ENCODE assay signal across 28 cellular contexts in genomic region chr11:44948155-44948554, GRCh38. TPM values are rescaled to one million over a fixed set of nuclear protein-coding genes. Genes with fewer than 3 reads are reported as not detected.
DNase-seq lines count a peak whose midpoint lies in the region; ATAC-seq, FAIRE-seq and TF ChIP-seq lines count a peak whose summit lies in the region.
"Had no signal": no experiment of that assay in that cellular context is flagged by ENCODE, and none has a peak within 500 bp of the region (broad histone marks: within the 10 kb centered on the region; RNA-seq: fewer than 3 reads in every experiment).

No MANE protein-coding gene starts in this region.

- CTCF ChIA-PET in CD4-positive, alpha-beta memory T cell (lab: Charles Lee; ENCODE audit: partially characterized antibody), result interaction anchor here (0.8 to 5.5 kb wide), 7 partner anchors 11 to 155 kb away, joined by 3 to 80 read pairs (median 6); no protein-coding TSS in a partner anchor

- H3K9me3 ChIP-seq in CD4-positive, alpha-beta memory T cell (ENCODE audit: control insufficient read depth in 1 of 2, low read length in 2 of 2), result no peaks in the 10 kb centered on the region
- H3K9me3 ChIP-seq in T-helper 17 cell (ENCODE audit: control insufficient read depth, low read length, poor library complexity, severe bottlenecking), result no peaks in the 10 kb centered on the region
- H3K9me3 ChIP-seq in spleen, result no peaks in the 10 kb centered on the region
- no peaks in the 10 kb centered on the region for H3K9me3 ChIP-seq in pancreas
- H3K9me3 ChIP-seq: adrenal gland had no signal

- no peak overlapping the region for H3K27ac ChIP-seq in CD4-positive, alpha-beta memory T cell (ENCODE audit: low read depth, low read length)
- H3K27ac ChIP-seq in spleen, result peak overlapping the region in 7 of 8 donors; percentile 4 to 97 (median 92)
- no peak overlapping the region for H3K27ac ChIP-seq in pancreas
- H3K27ac ChIP-seq: brain microvascular endothelial cell had no signal

- no peak for TF ChIP-seq CTCF in spleen (IDR thresholded peaks at IDR 0.05 in 8 of 11, conservative IDR thresholded peaks at IDR 0.05 in 3 of 11)
- TF ChIP-seq CTCF in pancreas (IDR thresholded peaks at IDR 0.05), result no peak

- TF ChIP-seq POLR2A in spleen (IDR thresholded peaks at IDR 0.05), result no peak

- 76 to 99% (median 93%) methylated on average over 3 of the region's 3 CpGs for WGBS in spleen, 5 donors
- WGBS in pancreas, 2 donors, result 90 to 93% methylated on average over 3 of the region's 3 CpGs

- H3K4me3 Mint-ChIP-seq in CD4-positive, alpha-beta memory T cell, result peak overlapping the region in 6 of 8 donors; percentile 6 to 79 (median 40)
- H3K4me3 Mint-ChIP-seq in T-helper 17 cell, result no peak overlapping the region
- peak overlapping the region; percentile 20 to 92 (median 74) for H3K4me3 Mint-ChIP-seq in naive B cell
- H3K4me3 Mint-ChIP-seq: activated CD4-positive, alpha-beta memory T cell treated with anti-CD3 and anti-CD28 coated beads, Interleukin-2, amount 10 ng/mL, durations not matched to agents 7 days and 5 days had no signal

- H3K4me1 Mint-ChIP-seq in CD4-positive, alpha-beta memory T cell, result peaks cover 4 to 24% (median 11%) of the 10 kb centered on the region in 4 donors
- H3K4me1 Mint-ChIP-seq in T-helper 17 cell (peaks cover 8% of the 10 kb centered on the region), naive B cell (peaks cover 56 to 79% (median 76%) of the 10 kb centered on the region in 3 donors)

- no peaks in the 10 kb centered on the region for H3K27me3 Mint-ChIP-seq in CD4-positive, alpha-beta memory T cell
- H3K27me3 Mint-ChIP-seq in T-helper 17 cell (no peaks in the 10 kb centered on the region), naive B cell (no peaks in the 10 kb centered on the region)

- intact Hi-C loops in CD4-positive, alpha-beta memory T cell (cut with micrococcal nuclease), result no loop called here
- intact Hi-C loops in spleen (cut with DNase I; ENCODE audit: low total_unique reads) (no loop called here), pancreas (cut with DNase I) (no loop called here)

- peak overlapping the region in 3 of 7 donors; percentile 6 to 58 (median 31) for H3K27ac Mint-ChIP-seq in CD4-positive, alpha-beta memory T cell
- peak overlapping the region; percentile 67 for H3K27ac Mint-ChIP-seq in T-helper 17 cell
- peak overlapping the region in 5 of 6 donors; percentile 47 to 85 (median 80) for H3K27ac Mint-ChIP-seq in naive B cell
- H3K27ac Mint-ChIP-seq: activated CD4-positive, alpha-beta memory T cell treated with anti-CD3 and anti-CD28 coated beads, Interleukin-2, amount 10 ng/mL, durations not matched to agents 7 days and 5 days; progenitor cell of endocrine pancreas; WTC11 had no signal

- H3K27me3 ChIP-seq in CD4-positive, alpha-beta memory T cell (ENCODE audit: insufficient read depth, low read length), result no peaks in the 10 kb centered on the region
- H3K27me3 ChIP-seq in spleen (replicated peaks in 1 of 7) (peaks cover 0 to 16% (median 0%) of the 10 kb centered on the region in 7 donors), pancreas (no peaks in the 10 kb centered on the region)
- H3K27me3 ChIP-seq: adrenal gland, brain microvascular endothelial cell had no signal

- ATAC-seq in T-helper 17 cell, result no peak
- ATAC-seq in naive B cell (ENCODE audit: low read depth in 2 of 2), result no peak
- ATAC-seq in pancreas, result no peak
- no peak for ATAC-seq in GM21423 (IDR thresholded peaks at IDR 0.05; ENCODE audit: unreplicated experiment)
- ATAC-seq: naive thymus-derived CD4-positive, alpha-beta T cell; PC-3; WTC11 had no signal

- H3K36me3 ChIP-seq in CD4-positive, alpha-beta memory T cell (ENCODE audit: insufficient read depth, low read length), result no peaks in the 10 kb centered on the region
- H3K36me3 ChIP-seq in spleen, result peaks cover 0 to 25% (median 4%) of the 10 kb centered on the region in 6 donors
- no peaks in the 10 kb centered on the region for H3K36me3 ChIP-seq in pancreas
- H3K36me3 ChIP-seq: adrenal gland, brain microvascular endothelial cell had no signal

- no peak overlapping the region for H3K4me3 ChIP-seq in CD4-positive, alpha-beta memory T cell (ENCODE audit: low read length in 2 of 2)
- peak overlapping the region in 2 of 8 donors; percentile 21 to 92 for H3K4me3 ChIP-seq in spleen
- H3K4me3 ChIP-seq in pancreas, result no peak overlapping the region

- H3K9me3 Mint-ChIP-seq in CD4-positive, alpha-beta memory T cell, result no peaks in the 10 kb centered on the region
- no peaks in the 10 kb centered on the region for H3K9me3 Mint-ChIP-seq in naive B cell
- H3K9me3 Mint-ChIP-seq: activated CD4-positive, alpha-beta memory T cell treated with anti-CD3 and anti-CD28 coated beads, Interleukin-2, amount 10 ng/mL, durations not matched to agents 7 days and 5 days; naive thymus-derived CD4-positive, alpha-beta T cell; WTC11 had no signal

- no peak for FAIRE-seq in pancreas (lab: Jason Lieb, UNC)
- FAIRE-seq: GM12892 had no signal

- H3K36me3 Mint-ChIP-seq in CD4-positive, alpha-beta memory T cell, result no peaks in the 10 kb centered on the region
- H3K36me3 Mint-ChIP-seq in T-helper 17 cell (ENCODE audit: low read depth), result no peaks in the 10 kb centered on the region
- no peaks in the 10 kb centered on the region for H3K36me3 Mint-ChIP-seq in naive B cell
- H3K36me3 Mint-ChIP-seq: naive thymus-derived CD4-positive, alpha-beta T cell; WTC11 had no signal

- H3K4me1 ChIP-seq in CD4-positive, alpha-beta memory T cell (ENCODE audit: insufficient read depth, low read length), result peaks cover 9% of the 10 kb centered on the region
- H3K4me1 ChIP-seq in spleen, result peaks cover 44 to 99% (median 78%) of the 10 kb centered on the region in 6 donors
- H3K4me1 ChIP-seq in pancreas, result peaks cover 0 to 6% (median 0%) of the 10 kb centered on the region in 3 donors

- DNase-seq in CD4-positive, alpha-beta memory T cell, result no peak
- no peak for DNase-seq in T-helper 17 cell
- no peak for DNase-seq in naive B cell
- DNase-seq in spleen, result no peak
- DNase-seq in pancreas, result no peak
- no peak for DNase-seq in NCI-H774 (lab: John Stamatoyannopoulos, UW)
- DNase-seq: ACHN; activated CD4-positive, alpha-beta memory T cell treated with anti-CD3 and anti-CD28 coated beads, Interleukin-2, amount 10 ng/mL, durations not matched to agents 7 days and 5 days; adrenal gland; brain microvascular endothelial cell; C1 segment of cervical spinal cord; effector CD4-positive, alpha-beta T cell; EL; erythroblast; foreskin fibroblast; HCEC 1CT; naive thymus-derived CD4-positive, alpha-beta T cell; NCI-H1092; NCI-H1930; NCI-H446; PC-3; SHP77 treated with DMSO at 0.1 percent for 48 hours; substantia nigra; T1000 had no signal

- POLR2A ChIA-PET in CD4-positive, alpha-beta memory T cell (lab: Charles Lee; ENCODE audit: partially characterized antibody), result no interaction called here

RNA-seq across cellular contexts. Expression of gene TP53I11, which starts 2.5 kb away (rescaled TPM):
- 1 to 10 TPM; 4.0 to 7.0 TPM for total RNA-seq in CD4-positive, alpha-beta memory T cell
- polyA plus RNA-seq in CD4-positive, alpha-beta memory T cell, result 1 to 10 TPM; 1.1 to 6.2 TPM
- total RNA-seq in T-helper 17 cell (1 to 10 TPM; 1.8 to 3.9 TPM), spleen (100 to 1,000 TPM in 5 of 7 donors, 10 to 100 TPM in 2; 80.1 to 169 (median 110) TPM), pancreas (10 to 100 TPM; 22.3 to 40.2 (median 30.5) TPM)
- polyA plus RNA-seq in naive B cell (ENCODE audit: low read depth in 6 of 6) (10 to 100 TPM; 29.7 to 68.5 (median 39.4) TPM), spleen (10 to 100 TPM; 10.2 to 48.0 (median 11.6) TPM), pancreas (10 to 100 TPM; 18.8 to 29.2 TPM)

Comparison
In these comparisons a context has a peak if more than half of its experiments do, and no peak if none do; other contexts are left out.
1. H3K27ac ChIP-seq: peak in spleen (7 of 8); none in CD4-positive, alpha-beta memory T cell (single experiment) and pancreas (0 of 4).